ENCODE assay signal across 11 cellular contexts in the genomic region with DNA sequence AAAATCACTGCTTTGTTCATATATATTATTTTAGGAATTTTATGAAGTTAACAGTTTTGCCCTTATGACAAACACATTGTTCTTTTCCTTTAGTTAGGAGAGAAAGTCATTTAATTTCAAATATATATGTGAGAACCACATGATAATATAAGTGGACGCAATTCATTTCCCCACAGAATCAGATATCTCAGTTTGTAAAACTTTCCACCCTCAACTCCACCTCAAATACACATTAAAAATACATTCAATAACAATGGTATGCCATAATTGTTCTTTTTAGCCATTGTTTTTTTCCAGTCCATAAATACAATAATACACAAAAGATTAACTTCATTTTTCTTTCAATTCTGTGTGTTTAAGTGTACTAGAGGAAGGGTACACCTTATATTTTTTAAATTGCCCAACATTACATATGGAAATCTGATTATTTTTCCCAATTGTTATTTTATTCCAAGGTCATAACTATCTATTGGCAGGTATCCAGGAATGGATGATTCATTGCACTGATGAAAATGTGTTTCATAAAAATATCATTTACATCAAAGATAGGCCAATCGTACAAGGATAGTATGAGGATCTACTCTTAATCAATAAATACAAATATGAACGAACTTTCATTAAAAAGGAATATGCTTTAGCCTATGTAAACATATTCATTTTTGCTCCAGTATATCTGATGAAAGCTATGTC.
A peak's percentile ranks its signal among the peaks of the same experiment; 100 is the strongest.
DNase-seq lines count a peak whose midpoint lies in the region; ATAC-seq and TF ChIP-seq lines count a peak whose summit lies in the region.
"Had no signal": no experiment of that assay in that cellular context is flagged by ENCODE, and none has a peak within 500 bp of the region (broad histone marks: within the 10 kb centered on the region; RNA-seq: fewer than 3 reads in every experiment).

No MANE protein-coding gene starts in this region.

- no peak overlapping the region for H3K9ac ChIP-seq in endocrine pancreas (ENCODE audit: control insufficient read depth, insufficient read depth, low read length)

- ATAC-seq in left lung: no peak
- ATAC-seq: GM12878 had no signal

- intact Hi-C loops in left lung (cut with DNase I): no loop called here

- H3K9me3 ChIP-seq in endocrine pancreas (ENCODE audit: control insufficient read depth, low read length): no peaks in the 10 kb centered on the region
- H3K9me3 ChIP-seq in left lung: no peaks in the 10 kb centered on the region
- H3K9me3 ChIP-seq in effector memory CD4-positive, alpha-beta T cell (ENCODE audit: control insufficient read depth, low read length): no peaks in the 10 kb centered on the region

- no peak overlapping the region for H3K27ac ChIP-seq in left lung
- H3K27ac ChIP-seq in effector memory CD4-positive, alpha-beta T cell (ENCODE audit: insufficient read depth, low read length, poor library complexity, severe bottlenecking): no peak overlapping the region
- H3K27ac ChIP-seq: C4-2B, PC-9 had no signal

- no peaks in the 10 kb centered on the region for H3K36me3 ChIP-seq in endocrine pancreas (ENCODE audit: control insufficient read depth, insufficient read depth, low read length)
- H3K36me3 ChIP-seq in left lung: no peaks in the 10 kb centered on the region
- H3K36me3 ChIP-seq in effector memory CD4-positive, alpha-beta T cell (ENCODE audit: control insufficient read depth, insufficient read depth, low read length): no peaks in the 10 kb centered on the region

- peak overlapping the region; percentile 5 for H3K4me3 ChIP-seq in endocrine pancreas (ENCODE audit: control insufficient read depth, insufficient read depth, low read length)
- no peak overlapping the region for H3K4me3 ChIP-seq in left lung
- no peak overlapping the region for H3K4me3 ChIP-seq in effector memory CD4-positive, alpha-beta T cell (ENCODE audit: insufficient read depth, low read depth, low read length, poor library complexity, severe bottlenecking)
- H3K4me3 ChIP-seq: GM12878, PC-9 had no signal

- DNase-seq in ELR (ENCODE audit: low read depth) (peak; percentile 46), LHCN-M2 (ENCODE audit: low read depth) (peak; percentile 44), myocyte (ENCODE audit: low read depth) (peak; percentile 26), left lung (no peak), T-helper 2 cell (no peak)
- DNase-seq in effector memory CD4-positive, alpha-beta T cell: no peak
- DNase-seq: NCI-H146 had no signal

- H3K27me3 ChIP-seq in endocrine pancreas (ENCODE audit: control insufficient read depth, insufficient read depth, low read length) (no peaks in the 10 kb centered on the region), left lung (no peaks in the 10 kb centered on the region)
- no peaks in the 10 kb centered on the region for H3K27me3 ChIP-seq in effector memory CD4-positive, alpha-beta T cell (replicated peaks; ENCODE audit: control insufficient read depth, insufficient read depth, low read length, poor library complexity, severe bottlenecking)

- TF ChIP-seq CTCF in left lung (IDR thresholded peaks at IDR 0.05): no peak

- H3K4me1 ChIP-seq in endocrine pancreas (ENCODE audit: control insufficient read depth, insufficient read depth, low read length) (peaks cover 29% of the 10 kb centered on the region), left lung (peaks cover 6 to 20% of the 10 kb centered on the region in 2 donors)
- peaks cover 2% of the 10 kb centered on the region for H3K4me1 ChIP-seq in effector memory CD4-positive, alpha-beta T cell (ENCODE audit: control insufficient read depth, insufficient read depth, low read length, poor library complexity, severe bottlenecking)

Comparison
In these comparisons a context has a peak if more than half of its experiments do, and no peak if none do; other contexts are left out.
1. DNase-seq: peak in ELR (single experiment), LHCN-M2 (single experiment) and myocyte (single experiment); none in left lung (0 of 2), effector memory CD4-positive, alpha-beta T cell (0 of 3) and T-helper 2 cell (0 of 5).